8 cellular contexts compared by ENCODE assay signal in the genomic region with DNA sequence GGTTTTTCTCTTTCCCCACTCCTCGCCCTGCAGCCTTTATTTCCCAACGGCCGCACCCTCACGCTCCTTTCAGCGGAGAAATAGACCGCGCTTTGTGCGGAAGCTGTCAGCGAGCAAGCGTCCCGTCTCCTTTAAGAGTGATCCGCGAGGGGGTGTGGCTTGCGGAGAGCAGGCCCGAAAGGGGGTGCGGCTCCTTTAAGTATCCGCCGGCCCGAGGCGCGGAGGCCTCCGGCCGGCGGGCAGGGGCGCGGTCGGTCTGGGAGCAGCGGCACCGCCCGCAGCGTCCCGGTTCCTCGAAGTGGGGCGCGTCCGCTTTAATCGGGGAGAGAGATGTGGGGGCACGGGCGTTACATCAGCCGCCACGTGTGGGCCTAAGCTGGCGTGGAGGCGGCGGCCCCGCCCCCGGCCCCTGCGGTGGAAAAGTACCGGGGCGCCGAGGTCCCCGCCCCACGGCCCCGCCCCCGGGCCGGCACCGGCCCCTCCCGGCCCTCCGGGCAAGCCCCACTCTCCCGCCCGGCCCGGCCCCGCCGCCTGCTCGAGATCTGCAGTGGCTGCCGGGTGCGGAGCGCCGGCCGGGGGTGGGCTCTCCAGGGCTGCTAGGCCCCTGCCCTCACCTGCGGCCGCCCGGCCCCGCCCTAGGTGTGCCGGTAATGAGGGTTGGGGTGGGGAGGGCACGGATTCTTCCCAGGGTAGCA. TPM values are rescaled to one million over a fixed set of nuclear protein-coding genes. Genes with fewer than 3 reads are reported as not detected.
DNase-seq lines count a peak whose midpoint lies in the region; ATAC-seq and TF ChIP-seq lines count a peak whose summit lies in the region.

No MANE protein-coding gene starts in this region.

- H3K36me3 ChIP-seq in ascending aorta: no peaks in the 10 kb centered on the region

- H3K4me1 Mint-ChIP-seq in T-helper 2 cell treated with Interferon-gamma antibody and Interleukin-4, amounts not matched to agents 5 μg/mL and 100 μg/mL, for 36 hours (ENCODE audit: low read depth): peaks cover 30% of the 10 kb centered on the region

- DNase-seq in NCI-H146 treated with DMSO at 0.1 percent for 48 hours (lab: John Stamatoyannopoulos, UW; ENCODE audit: unreplicated experiment): peak; percentile 22
- peak; percentile 89 for DNase-seq in T-helper 2 cell treated with Interferon-gamma antibody and Interleukin-4, amounts not matched to agents 5 μg/mL and 100 μg/mL, for 36 hours (ENCODE audit: low spot score)
- DNase-seq in ascending aorta (ENCODE audit: low spot score in 2 of 2): peak; percentile 43 to 95
- DNase-seq in hippocampal formation (lab: John Stamatoyannopoulos, UW): peak; percentile 89 to 98
- no peak for DNase-seq in retinal pigment epithelial cell (ENCODE audit: low read depth)
- DNase-seq in cortex of kidney (lab: John Stamatoyannopoulos, UW): no peak

- ATAC-seq in GM18502 (IDR thresholded peaks at IDR 0.05; ENCODE audit: poor library complexity, unreplicated experiment) (peak; percentile 86), HG02852 (IDR thresholded peaks at IDR 0.05; ENCODE audit: unreplicated experiment) (peak; percentile 76)

- H3K9me3 ChIP-seq in ascending aorta: no peaks in the 10 kb centered on the region

- no peaks in the 10 kb centered on the region for H3K9me3 Mint-ChIP-seq in T-helper 2 cell treated with Interferon-gamma antibody and Interleukin-4, amounts not matched to agents 5 μg/mL and 100 μg/mL, for 36 hours

- H3K4me3 Mint-ChIP-seq in T-helper 2 cell treated with Interferon-gamma antibody and Interleukin-4, amounts not matched to agents 5 μg/mL and 100 μg/mL, for 36 hours: peak overlapping the region; percentile 95

- H3K4me3 ChIP-seq in ascending aorta (peak overlapping the region; percentile 75 to 76), retinal pigment epithelial cell (ENCODE audit: low read length) (peak overlapping the region; percentile 71)

- intact Hi-C loops in ascending aorta (cut with DNase I): loop anchor here (1.0 to 10.0 kb wide), 5 partner anchors 15 to 495 kb away; a partner anchor contains a TSS

- no peak for TF ChIP-seq CTCF in ascending aorta (IDR thresholded peaks at IDR 0.05)
- TF ChIP-seq CTCF in retinal pigment epithelial cell (conservative IDR thresholded peaks at IDR 0.05; ENCODE audit: low read depth, low read length): no peak

- peak overlapping the region; percentile 96 for H3K27ac Mint-ChIP-seq in T-helper 2 cell treated with Interferon-gamma antibody and Interleukin-4, amounts not matched to agents 5 μg/mL and 100 μg/mL, for 36 hours

- no peaks in the 10 kb centered on the region for H3K36me3 Mint-ChIP-seq in T-helper 2 cell treated with Interferon-gamma antibody and Interleukin-4, amounts not matched to agents 5 μg/mL and 100 μg/mL, for 36 hours (ENCODE audit: low read depth)

- no peaks in the 10 kb centered on the region for H3K27me3 Mint-ChIP-seq in T-helper 2 cell treated with Interferon-gamma antibody and Interleukin-4, amounts not matched to agents 5 μg/mL and 100 μg/mL, for 36 hours (ENCODE audit: low read depth)

- H3K27ac ChIP-seq in ascending aorta: peak overlapping the region; percentile 75 to 93

- H3K4me1 ChIP-seq in ascending aorta: peaks cover 0 to 12% of the 10 kb centered on the region in 2 donors

- no peaks in the 10 kb centered on the region for H3K27me3 ChIP-seq in ascending aorta

RNA-seq across cellular contexts. Expression of a gene that starts 1.2 kb away (rescaled TPM):
- total RNA-seq in ascending aorta: 4.7 TPM

RNA-seq across cellular contexts. Expression of a gene that starts 38.7 kb away (rescaled TPM):
- 4.8 TPM for total RNA-seq in ascending aorta

RNA-seq across cellular contexts. Expression of a gene that starts 51.0 kb away (rescaled TPM):
- 93.2 TPM for total RNA-seq in ascending aorta

RNA-seq across cellular contexts. Expression of a gene that starts 55.3 kb away (rescaled TPM):
- total RNA-seq in ascending aorta: 115 TPM

Comparison
In these comparisons a context has a peak if more than half of its experiments do, and no peak if none do; other contexts are left out.
1. DNase-seq: peak in NCI-H146 treated with DMSO at 0.1 percent for 48 hours (single experiment), T-helper 2 cell treated with Interferon-gamma antibody and Interleukin-4, amounts not matched to agents 5 μg/mL and 100 μg/mL, for 36 hours (single experiment), ascending aorta (2 of 2) and hippocampal formation (2 of 2); none in retinal pigment epithelial cell (single experiment) and cortex of kidney (single experiment).